In genomic region chr7:76198202-76198601, GRCh38 we compare ENCODE assay signal across 18 cellular contexts.
"Had no signal": no experiment of that assay in that cellular context is flagged by ENCODE, and none has a peak within 500 bp of the region (broad histone marks: within the 10 kb centered on the region; RNA-seq: fewer than 3 reads in every experiment).

No MANE protein-coding gene starts in this region.

- ATAC-seq: gastrocnemius medialis, left colon, left ventricle myocardium superior had no signal

- H3K9me3 ChIP-seq: colonic mucosa, gastrocnemius medialis, stomach, thoracic aorta, upper lobe of left lung, uterus had no signal

- DNase-seq: colonic mucosa; dermis blood vessel endothelial cell; gastrocnemius medialis; left colon; left ventricle myocardium superior; mesenchymal stem cell; midbrain; posterior cingulate gyrus; small intestine; stimulated activated CD4-positive, alpha-beta T cell treated with anti-CD3 and anti-CD28 coated beads, Interleukin-12 subunit alpha, Interleukin-12 subunit beta, amount 100 ng/mL, for 4 hours; stimulated activated naive CD4-positive, alpha-beta T cell; stomach; substantia nigra; upper lobe of left lung; uterus had no signal

- H3K27ac ChIP-seq: colonic mucosa, gastrocnemius medialis, stomach, thoracic aorta, upper lobe of left lung, uterus had no signal

- H3K36me3 ChIP-seq: colonic mucosa, gastrocnemius medialis, stomach, thoracic aorta, upper lobe of left lung, uterus had no signal

- H3K4me3 Mint-ChIP-seq: nephron had no signal

- H3K4me1 ChIP-seq: colonic mucosa, gastrocnemius medialis had no signal

- H3K4me3 ChIP-seq: colonic mucosa, gastrocnemius medialis, lung, stomach, thoracic aorta, upper lobe of left lung, uterus had no signal

- H3K27ac Mint-ChIP-seq: nephron had no signal

- H3K4me1 Mint-ChIP-seq: nephron had no signal

- H3K27me3 ChIP-seq: uterus had no signal

- H3K9me3 Mint-ChIP-seq: nephron had no signal
